In the genomic region with DNA sequence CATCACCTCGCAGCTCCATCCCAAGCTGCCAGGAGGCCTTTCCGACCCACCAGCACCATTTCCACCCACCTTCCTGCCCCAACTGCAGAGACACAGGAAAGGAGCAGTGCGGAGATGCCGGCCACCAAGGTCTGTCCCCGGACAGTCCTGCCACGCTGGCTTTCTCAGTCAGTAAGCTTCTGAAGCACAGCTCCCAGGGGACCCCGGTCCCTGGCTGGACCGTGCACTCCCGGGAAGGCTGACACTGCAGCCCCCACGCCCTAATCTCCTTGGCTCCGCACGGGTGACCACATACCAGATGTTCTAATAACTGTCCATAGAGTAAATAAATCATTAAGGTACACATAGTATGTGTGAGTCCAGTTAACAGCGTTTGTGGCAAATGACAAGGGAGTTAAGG, we compare ENCODE assay signal across 12 cellular contexts.
DNase-seq lines count a peak whose midpoint lies in the region; ATAC-seq and TF ChIP-seq lines count a peak whose summit lies in the region.
"Had no signal": no experiment of that assay in that cellular context is flagged by ENCODE, and none has a peak within 500 bp of the region (broad histone marks: within the 10 kb centered on the region; RNA-seq: fewer than 3 reads in every experiment).

No MANE protein-coding gene starts in this region.

- ATAC-seq in GM21528 (IDR thresholded peaks at IDR 0.05; ENCODE audit: low FRiP score, unreplicated experiment), result no peak
- ATAC-seq in GM19455 (IDR thresholded peaks at IDR 0.05; ENCODE audit: unreplicated experiment), result no peak
- ATAC-seq in GM19395 (IDR thresholded peaks at IDR 0.05; ENCODE audit: unreplicated experiment), result no peak

- TF ChIP-seq CTCF in spleen (IDR thresholded peaks at IDR 0.05 in 8 of 11, conservative IDR thresholded peaks at IDR 0.05 in 3 of 11), result no peak

- H3K27ac ChIP-seq in adipose tissue (ENCODE audit: low read depth, low read length) (peak overlapping the region; percentile 51), spleen (peak overlapping the region in 6 of 8 donors; percentile 12 to 70 (median 40))
- H3K27ac ChIP-seq: VCaP had no signal

- H3K9me3 Mint-ChIP-seq in immature natural killer cell, result no peaks in the 10 kb centered on the region

- no peak for TF ChIP-seq POLR2A in spleen (IDR thresholded peaks at IDR 0.05)

- H3K27me3 Mint-ChIP-seq in immature natural killer cell (ENCODE audit: low read depth in 3 of 3), result peaks cover 6% of the 10 kb centered on the region in 3 donors

- no peaks in the 10 kb centered on the region; the same call in none of the 2 replicates for H3K36me3 ChIP-seq in H7 (replicated peaks; ENCODE audit: control insufficient read depth, insufficient read depth, low read length)
- H3K36me3 ChIP-seq in spleen, result peaks cover 0 to 75% (median 15%) of the 10 kb centered on the region in 6 donors

- peak; percentile 39 for DNase-seq in H7
- no peak for DNase-seq in immature natural killer cell
- no peak for DNase-seq in spleen
- DNase-seq in SIG-M5 (lab: John Stamatoyannopoulos, UW), result no peak
- DNase-seq: activated gamma-delta T cell treated with Interleukin-2 at 50 U/mL for 16 hours, Caco-2, NCI-H2029 had no signal

- intact Hi-C loops in spleen (cut with DNase I; ENCODE audit: low total_unique reads), result no loop called here

- H3K27me3 ChIP-seq in H7 (ENCODE audit: control insufficient read depth, insufficient read depth, low read length) (no peaks in the 10 kb centered on the region), spleen (replicated peaks in 1 of 7) (no peaks in the 10 kb centered on the region)

- H3K9me3 ChIP-seq in spleen, result no peaks in the 10 kb centered on the region
- H3K9me3 ChIP-seq: Caco-2 had no signal

- H3K36me3 Mint-ChIP-seq in immature natural killer cell, result peaks cover 0 to 8% (median 0%) of the 10 kb centered on the region in 3 donors

- no peak overlapping the region for H3K4me3 Mint-ChIP-seq in immature natural killer cell

- peaks cover 0 to 41% (median 26%) of the 10 kb centered on the region in 6 donors for H3K4me1 ChIP-seq in spleen
- H3K4me1 ChIP-seq: Caco-2 had no signal

- 51 to 81% (median 65%) methylated on average over 13 of the region's 13 CpGs for WGBS in adipose tissue, 3 donors
- WGBS in spleen, 5 donors, result 64 to 93% (median 79%) methylated on average over 11 to 13 of the region's 13 CpGs

- H3K4me1 Mint-ChIP-seq in immature natural killer cell, result peaks cover 42 to 64% of the 10 kb centered on the region in 2 donors

- H3K27ac Mint-ChIP-seq in immature natural killer cell, result peak overlapping the region in 5 of 6 donors; percentile 21 to 74 (median 51)

- no peak overlapping the region for H3K4me3 ChIP-seq in H7 (ENCODE audit: insufficient read depth, low read depth, low read length)
- no peak overlapping the region for H3K4me3 ChIP-seq in spleen
